ENCODE assay signal across 18 cellular contexts in the genomic region with DNA sequence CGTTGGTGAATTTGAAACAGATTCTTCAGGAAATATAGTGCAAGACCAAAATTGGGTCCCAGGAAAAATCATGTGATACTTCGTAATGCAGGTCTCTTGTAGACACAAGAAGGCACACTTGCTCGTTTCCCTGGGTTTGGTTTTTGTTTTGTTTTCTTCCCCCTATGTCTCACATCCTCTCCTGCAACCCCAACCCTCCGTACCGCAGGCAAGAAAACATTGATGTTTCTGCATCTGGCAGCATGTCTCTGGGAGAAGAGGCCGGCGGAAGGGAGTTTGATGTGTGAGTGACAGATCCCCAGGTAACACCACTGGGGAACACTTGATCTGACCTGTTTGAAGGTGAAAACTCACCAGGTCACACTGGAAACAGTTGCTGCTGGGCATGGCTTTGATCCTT.
DNase-seq lines count a peak whose midpoint lies in the region; ATAC-seq, FAIRE-seq and TF ChIP-seq lines count a peak whose summit lies in the region.
"Had no signal": no experiment of that assay in that cellular context is flagged by ENCODE, and none has a peak within 500 bp of the region (broad histone marks: within the 10 kb centered on the region; RNA-seq: fewer than 3 reads in every experiment).

No MANE protein-coding gene starts in this region.

- no peak overlapping the region for H3K56ac ChIP-seq in H9 (ENCODE audit: insufficient read length, low read depth, low read length)

- no peak overlapping the region for H2BK120ac ChIP-seq in H9 (ENCODE audit: low read depth, low read length, poor library complexity, severe bottlenecking)

- H3K79me2 ChIP-seq in smooth muscle cell (ENCODE audit: low read depth) = no peaks in the 10 kb centered on the region
- H3K79me2 ChIP-seq in H9 (ENCODE audit: insufficient read depth, low read length) = no peaks in the 10 kb centered on the region

- H2AK5ac ChIP-seq in H9 (ENCODE audit: insufficient read length, low read length) = no peak overlapping the region

- WGBS in smooth muscle cell (ENCODE audit: low lambda C conversion rate) = 90% methylated on average over 7 of the region's 7 CpGs
- no CpG with 5 or more reads among the region's 7 CpGs for WGBS in H9 (ENCODE audit: extremely low coverage, insufficient read length, low lambda C conversion rate)

- peaks cover 58% of the 10 kb centered on the region for H3K4me1 Mint-ChIP-seq in activated naive CD4-positive, alpha-beta T cell treated with anti-CD3 and anti-CD28 coated beads, Interleukin-2, amount 10 ng/mL, durations not matched to agents 7 days and 5 days
- peaks cover 29 to 63% (median 46%) of the 10 kb centered on the region in 3 donors for H3K4me1 Mint-ChIP-seq in T-cell
- H3K4me1 Mint-ChIP-seq in H9 = peaks cover 34 to 52% of the 10 kb centered on the region in 2 experiments

- no peak overlapping the region for H3K23ac ChIP-seq in H9 (ENCODE audit: insufficient read length, low read depth, low read length)

- H3K4me1 ChIP-seq in smooth muscle cell (ENCODE audit: low read depth) = no peaks in the 10 kb centered on the region
- peaks cover 2% of the 10 kb centered on the region; the same call in 1 of the 2 replicates for H3K4me1 ChIP-seq in H9 (ENCODE audit: insufficient read depth, low read length)
- H3K4me1 ChIP-seq: left ventricle myocardium inferior, right lobe of liver had no signal

- no peak overlapping the region for H4K5ac ChIP-seq in H9 (ENCODE audit: insufficient read length, low read depth, low read length)

- H3K27ac Mint-ChIP-seq in activated naive CD4-positive, alpha-beta T cell treated with anti-CD3 and anti-CD28 coated beads, Interleukin-2, amount 10 ng/mL, durations not matched to agents 7 days and 5 days = peak overlapping the region; percentile 88
- H3K27ac Mint-ChIP-seq in T-cell (peak overlapping the region; percentile 38 to 59), H9 (no peak overlapping the region)

- no peak overlapping the region for H3K9ac ChIP-seq in smooth muscle cell (ENCODE audit: low read depth)
- H3K9ac ChIP-seq in H9 (ENCODE audit: extremely low read depth, insufficient read length, low read length) = no peak overlapping the region

- no peak overlapping the region for H4K91ac ChIP-seq in H9 (ENCODE audit: insufficient read length, low read depth, low read length)

- POLR2A ChIA-PET in T-cell (lab: Charles Lee) = no interaction called here

- H2BK20ac ChIP-seq in H9 (ENCODE audit: low read depth, low read length, poor library complexity, severe bottlenecking) = no peak overlapping the region

- TF ChIP-seq CTCF in bronchial epithelial cell (IDR thresholded peaks at IDR 0.05; ENCODE audit: insufficient read depth, low read length, severe bottlenecking) = no peak
- TF ChIP-seq CTCF in smooth muscle cell (IDR thresholded peaks at IDR 0.05; ENCODE audit: borderline replicate concordance, insufficient read depth, poor library complexity, severe bottlenecking) = no peak
- no peak for TF ChIP-seq CTCF in H9 (conservative IDR thresholded peaks at IDR 0.05)

- H2BK5ac ChIP-seq in H9 (ENCODE audit: insufficient read length, low read length) = no peak overlapping the region

- H2AFZ ChIP-seq in smooth muscle cell (ENCODE audit: low read depth) (no peak overlapping the region), H9 (ENCODE audit: low read length) (no peak overlapping the region)

- no peak overlapping the region for H3K14ac ChIP-seq in H9 (ENCODE audit: insufficient read depth, low read length)

- H3K9me3 Mint-ChIP-seq in activated naive CD4-positive, alpha-beta T cell treated with anti-CD3 and anti-CD28 coated beads, Interleukin-2, amount 10 ng/mL, durations not matched to agents 7 days and 5 days = peaks cover 8% of the 10 kb centered on the region
- H3K9me3 Mint-ChIP-seq in T-cell = peaks cover 0 to 8% (median 4%) of the 10 kb centered on the region in 3 donors
- H3K9me3 Mint-ChIP-seq in H9 = no peaks in the 10 kb centered on the region

- H3K23me2 ChIP-seq in H9 (ENCODE audit: insufficient read length, low read depth, low read length, poor library complexity, severe bottlenecking) = no peaks in the 10 kb centered on the region

- peak in 3 of 4 experiments; percentile 48 to 77 (median 71) for ATAC-seq in T-cell (replicated peaks in 1 of 4)
- ATAC-seq in HG03139 (IDR thresholded peaks at IDR 0.05; ENCODE audit: unreplicated experiment) = no peak
- ATAC-seq: HCT116, right lobe of liver had no signal

- peak overlapping the region; percentile 41 for H3K27ac ChIP-seq in smooth muscle cell (ENCODE audit: low read depth)
- no peak overlapping the region for H3K27ac ChIP-seq in H9 (ENCODE audit: insufficient read length, low read depth, low read length)
- H3K27ac ChIP-seq: left ventricle myocardium inferior, right lobe of liver, WERI-Rb-1 had no signal

- no peak overlapping the region for H3K18ac ChIP-seq in H9 (ENCODE audit: insufficient read length, low read depth, low read length)

- H3K9me3 ChIP-seq in smooth muscle cell (replicated peaks; ENCODE audit: low read depth) (no peaks in the 10 kb centered on the region), H9 (ENCODE audit: control insufficient read depth, low read depth, low read length) (no peaks in the 10 kb centered on the region)
- H3K9me3 ChIP-seq: left ventricle myocardium inferior, right lobe of liver had no signal

- H2BK15ac ChIP-seq in H9 (ENCODE audit: low read depth, low read length) = no peak overlapping the region

- H3K36me3 Mint-ChIP-seq in activated naive CD4-positive, alpha-beta T cell treated with anti-CD3 and anti-CD28 coated beads, Interleukin-2, amount 10 ng/mL, durations not matched to agents 7 days and 5 days = peaks cover 2% of the 10 kb centered on the region
- no peaks in the 10 kb centered on the region for H3K36me3 Mint-ChIP-seq in T-cell
- H3K36me3 Mint-ChIP-seq in H9 (ENCODE audit: insufficient read depth in 1 of 3, low read depth in 3 of 3) = no peaks in the 10 kb centered on the region

- FAIRE-seq in bronchial epithelial cell (lab: Jason Lieb, UNC) = no peak
- FAIRE-seq: frontal cortex had no signal

- H3K27me3 ChIP-seq in bronchial epithelial cell (ENCODE audit: control insufficient read depth, insufficient read depth, low read length) (no peaks in the 10 kb centered on the region), smooth muscle cell (ENCODE audit: low read depth) (no peaks in the 10 kb centered on the region), H9 (ENCODE audit: insufficient read depth, low read length) (no peaks in the 10 kb centered on the region)
- H3K27me3 ChIP-seq: right lobe of liver had no signal

- no peak overlapping the region for H3K4me2 ChIP-seq in smooth muscle cell
- H3K4me2 ChIP-seq in H9 (ENCODE audit: insufficient read depth, insufficient read length, low read length) = no peak overlapping the region

- H3K4me3 ChIP-seq in bronchial epithelial cell (ENCODE audit: low read depth, low read length) = no peak overlapping the region
- H3K4me3 ChIP-seq in smooth muscle cell = no peak overlapping the region
- H3K4me3 ChIP-seq: left ventricle myocardium inferior, right lobe of liver had no signal

- CTCF ChIA-PET in activated naive CD4-positive, alpha-beta T cell treated with anti-CD3 and anti-CD28 coated beads, Interleukin-2, amount 10 ng/mL, durations not matched to agents 7 days and 5 days (lab: Charles Lee) = no interaction called here
- CTCF ChIA-PET in T-cell (lab: Charles Lee) = no interaction called here

- no peaks in the 10 kb centered on the region for H3F3A ChIP-seq in smooth muscle cell (ENCODE audit: low read depth)

- H3K36me3 ChIP-seq in bronchial epithelial cell (ENCODE audit: control insufficient read depth, insufficient read depth, low read length) = no peaks in the 10 kb centered on the region
- H3K36me3 ChIP-seq in smooth muscle cell (ENCODE audit: low read depth) = no peaks in the 10 kb centered on the region
- H3K36me3 ChIP-seq: left ventricle myocardium inferior, right lobe of liver, WERI-Rb-1 had no signal

- no peak overlapping the region for H2BK12ac ChIP-seq in H9 (ENCODE audit: insufficient read length, low read depth, low read length)

- no peak overlapping the region for H3K4ac ChIP-seq in H9 (ENCODE audit: low read depth, low read length)

- no peaks in the 10 kb centered on the region for H3K27me3 Mint-ChIP-seq in activated naive CD4-positive, alpha-beta T cell treated with anti-CD3 and anti-CD28 coated beads, Interleukin-2, amount 10 ng/mL, durations not matched to agents 7 days and 5 days
- H3K27me3 Mint-ChIP-seq in T-cell = no peaks in the 10 kb centered on the region
- no peaks in the 10 kb centered on the region for H3K27me3 Mint-ChIP-seq in H9 (ENCODE audit: low read depth)

- peak; percentile 67 for DNase-seq in activated naive CD4-positive, alpha-beta T cell treated with anti-CD3 and anti-CD28 coated beads, Interleukin-2, amount 10 ng/mL, durations not matched to agents 7 days and 5 days
- no peak for DNase-seq in activated naive CD4-positive, alpha-beta T cell (lab: John Stamatoyannopoulos, UW)
- DNase-seq in T-cell (peak in 24 of 34 experiments; percentile 2 to 40 (median 12)), bronchial epithelial cell (ENCODE audit: low read depth) (peak; percentile 82), smooth muscle cell (lab: John Stamatoyannopoulos, UW; ENCODE audit: unreplicated experiment) (no peak), NCI-H82 treated with DMSO at 0.1 percent for 48 hours (lab: John Stamatoyannopoulos, UW; ENCODE audit: unreplicated experiment) (no peak), H9 (no peak)
- DNase-seq: activated CD8-positive, alpha-beta memory T cell treated with anti-CD3 and anti-CD28 coated beads, Interleukin-2, amount 50 U/mL, for 48 hours; Calu3; left ventricle myocardium inferior; NCI-H146; NCI-H2227 treated with DMSO at 0.1 percent for 48 hours; occipital lobe; right lobe of liver; WERI-Rb-1 had no signal

- no peaks in the 10 kb centered on the region for H3K79me1 ChIP-seq in H9 (ENCODE audit: insufficient read depth, low read depth, low read length, poor library complexity, severe bottlenecking)

- H3K4me3 Mint-ChIP-seq in activated naive CD4-positive, alpha-beta T cell treated with anti-CD3 and anti-CD28 coated beads, Interleukin-2, amount 10 ng/mL, durations not matched to agents 7 days and 5 days = no peak overlapping the region
- H3K4me3 Mint-ChIP-seq in T-cell (peak overlapping the region in 2 of 3 donors; percentile 7 to 50), H9 (no peak overlapping the region)

- H3T11ph ChIP-seq in H9 (ENCODE audit: low read length) = no peak overlapping the region

- H4K20me1 ChIP-seq in smooth muscle cell (ENCODE audit: low read depth) = no peaks in the 10 kb centered on the region
- H4K20me1 ChIP-seq in H9 (ENCODE audit: control insufficient read depth, insufficient read depth, insufficient read length) = no peaks in the 10 kb centered on the region

- no peak overlapping the region for H4K8ac ChIP-seq in H9 (replicated peaks; ENCODE audit: insufficient read length, low read depth, low read length)

Comparison
In these comparisons a context has a peak if more than half of its experiments do, and no peak if none do; other contexts are left out.
1. DNase-seq: peak in activated naive CD4-positive, alpha-beta T cell treated with anti-CD3 and anti-CD28 coated beads, Interleukin-2, amount 10 ng/mL, durations not matched to agents 7 days and 5 days (single experiment), T-cell (24 of 34) and bronchial epithelial cell (single experiment); none in activated naive CD4-positive, alpha-beta T cell (0 of 4), smooth muscle cell (single experiment), NCI-H82 treated with DMSO at 0.1 percent for 48 hours (single experiment) and H9 (single experiment).
2. H3K27ac Mint-ChIP-seq: peak in activated naive CD4-positive, alpha-beta T cell treated with anti-CD3 and anti-CD28 coated beads, Interleukin-2, amount 10 ng/mL, durations not matched to agents 7 days and 5 days (single experiment) and T-cell (2 of 2); none in H9 (0 of 3).
3. H3K4me3 Mint-ChIP-seq: peak in T-cell (2 of 3); none in activated naive CD4-positive, alpha-beta T cell treated with anti-CD3 and anti-CD28 coated beads, Interleukin-2, amount 10 ng/mL, durations not matched to agents 7 days and 5 days (single experiment) and H9 (0 of 2).